Comparison of ENCODE assay signal across 1 cellular context in genomic region chr21:33291686-33292085, GRCh38.
TF ChIP-seq lines count a peak whose summit lies in the region.

No MANE protein-coding gene starts in this region.

TF ChIP-seq in GM12878, 131 proteins besides CTCF, POLR2A, EP300 and RAD21 (continued from another document):
- TF ChIP-seq E2F4 (IDR thresholded peaks at IDR 0.05; ENCODE audit: low read depth, low read length) (no peak), USF2 (IDR thresholded peaks at IDR 0.05; ENCODE audit: borderline replicate concordance, low read depth, low read length) (no peak), KLF5 (IDR thresholded peaks at IDR 0.05; ENCODE audit: partially characterized antibody) (no peak), NKRF (conservative IDR thresholded peaks at IDR 0.05) (no peak), MYC (IDR thresholded peaks at IDR 0.05; ENCODE audit: insufficient read depth, insufficient read length, insufficient replicate concordance, low read length, severe bottlenecking) (no peak), BCLAF1 (IDR thresholded peaks at IDR 0.05) (no peak), ZNF217 (IDR thresholded peaks at IDR 0.05) (no peak), IKZF1 (conservative IDR thresholded peaks at IDR 0.05) (no peak), CBX3 (IDR thresholded peaks at IDR 0.05; ENCODE audit: borderline replicate concordance, low read depth) (no peak), ZNF274 (IDR thresholded peaks at IDR 0.05; ENCODE audit: insufficient read depth, insufficient read length) (no peak), RELB (IDR thresholded peaks at IDR 0.05; ENCODE audit: low read depth) (no peak), RAD51 (IDR thresholded peaks at IDR 0.05) (no peak), POU2F2 (IDR thresholded peaks at IDR 0.05; ENCODE audit: borderline replicate concordance, low read depth, low read length) (no peak), BMI1 (IDR thresholded peaks at IDR 0.05; ENCODE audit: borderline replicate concordance) (no peak), STAT1 (conservative IDR thresholded peaks at IDR 0.05) (no peak), ZBTB4 (CRISPR knock-in tag; IDR thresholded peaks at IDR 0.05) (no peak)
